Comparison of ENCODE assay signal across 22 cellular contexts in the genomic region with DNA sequence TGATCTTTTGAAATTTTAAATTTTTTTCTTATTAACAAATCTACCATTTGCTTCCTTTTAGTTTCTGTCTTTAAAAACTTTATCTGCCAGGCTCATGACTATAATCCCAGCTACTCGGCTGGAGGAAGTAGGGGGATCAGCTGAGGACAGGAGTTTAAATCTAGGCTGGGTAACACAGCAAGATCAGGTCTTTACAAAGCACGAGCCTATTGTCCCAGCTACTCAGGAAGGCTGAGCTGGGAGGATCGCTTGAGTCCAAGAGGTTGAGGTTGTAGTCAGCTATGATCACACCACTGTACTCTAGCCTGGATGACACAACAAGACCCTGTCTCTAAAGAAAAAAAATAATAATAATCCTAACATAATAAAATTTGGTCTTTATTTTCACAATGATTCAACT.
"Had no signal": no experiment of that assay in that cellular context is flagged by ENCODE, and none has a peak within 500 bp of the region (broad histone marks: within the 10 kb centered on the region; RNA-seq: fewer than 3 reads in every experiment).

No MANE protein-coding gene starts in this region.

- H3K9me3 ChIP-seq: SJSA1 had no signal

- H3K27me3 Mint-ChIP-seq: activated CD4-positive, alpha-beta memory T cell treated with anti-CD3 and anti-CD28 coated beads, Interleukin-2, amount 10 ng/mL, durations not matched to agents 7 days and 5 days; activated CD4-positive, alpha-beta T cell treated with anti-CD3 and anti-CD28 coated beads for 36 hours had no signal

- H3K27ac Mint-ChIP-seq: activated CD4-positive, alpha-beta memory T cell treated with anti-CD3 and anti-CD28 coated beads, Interleukin-2, amount 10 ng/mL, durations not matched to agents 7 days and 5 days; activated CD4-positive, alpha-beta T cell treated with anti-CD3 and anti-CD28 coated beads for 36 hours; activated naive CD8-positive, alpha-beta T cell treated with anti-CD3 and anti-CD28 coated beads, Interleukin-2, amount 10 ng/mL, durations not matched to agents 7 days and 5 days had no signal

- H3K4me1 Mint-ChIP-seq: activated CD4-positive, alpha-beta T cell treated with anti-CD3 and anti-CD28 coated beads for 36 hours had no signal

- H3K27me3 ChIP-seq: SJSA1 had no signal

- H3K4me3 ChIP-seq: SJSA1 had no signal

- ATAC-seq: activated CD4-positive, alpha-beta T cell treated with anti-CD3 and anti-CD28 coated beads for 36 hours had no signal

- H3K36me3 ChIP-seq: SJSA1 had no signal

- H3K27ac ChIP-seq: SJSA1, VCaP had no signal

- H3K4me3 Mint-ChIP-seq: activated CD4-positive, alpha-beta memory T cell treated with anti-CD3 and anti-CD28 coated beads, Interleukin-2, amount 10 ng/mL, durations not matched to agents 7 days and 5 days; activated CD4-positive, alpha-beta T cell treated with anti-CD3 and anti-CD28 coated beads for 36 hours; activated naive CD8-positive, alpha-beta T cell treated with anti-CD3 and anti-CD28 coated beads, Interleukin-2, amount 10 ng/mL, durations not matched to agents 7 days and 5 days had no signal

- DNase-seq: activated CD4-positive, alpha-beta memory T cell treated with anti-CD3 and anti-CD28 coated beads, Interleukin-2, amount 10 ng/mL, durations not matched to agents 7 days and 5 days; activated CD4-positive, alpha-beta T cell treated with anti-CD3 and anti-CD28 coated beads for 36 hours; activated CD4-positive, alpha-beta T cell treated with anti-CD3 and anti-CD28 coated beads, Interleukin-2, amount 50 U/mL, for 1 hour; activated naive CD4-positive, alpha-beta T cell treated with anti-CD3 and anti-CD28 coated beads, Interleukin-2, amount 50 U/mL, for 16 hours; activated naive CD8-positive, alpha-beta T cell treated with anti-CD3 and anti-CD28 coated beads, Interleukin-2, amount 10 ng/mL, durations not matched to agents 7 days and 5 days; activated T-cell treated with anti-CD3 and anti-CD28 coated beads, Interleukin-2, amount 50 U/mL, for 1 hour; aorta; central memory CD4-positive, alpha-beta T cell; Karpas-422; MM.1S; NCI-H1417; NCI-H1930; NCI-H2171; NCI-H2227 treated with DMSO at 0.1 percent for 48 hours; NCI-H446 treated with DMSO at 0.1 percent for 48 hours; NCI-H524 treated with DMSO at 0.1 percent for 48 hours; NCI-H748 treated with DMSO at 0.1 percent for 48 hours; SHP77; T-helper 2 cell; T1000 had no signal
